7 cellular contexts compared by ENCODE assay signal in the genomic region with DNA sequence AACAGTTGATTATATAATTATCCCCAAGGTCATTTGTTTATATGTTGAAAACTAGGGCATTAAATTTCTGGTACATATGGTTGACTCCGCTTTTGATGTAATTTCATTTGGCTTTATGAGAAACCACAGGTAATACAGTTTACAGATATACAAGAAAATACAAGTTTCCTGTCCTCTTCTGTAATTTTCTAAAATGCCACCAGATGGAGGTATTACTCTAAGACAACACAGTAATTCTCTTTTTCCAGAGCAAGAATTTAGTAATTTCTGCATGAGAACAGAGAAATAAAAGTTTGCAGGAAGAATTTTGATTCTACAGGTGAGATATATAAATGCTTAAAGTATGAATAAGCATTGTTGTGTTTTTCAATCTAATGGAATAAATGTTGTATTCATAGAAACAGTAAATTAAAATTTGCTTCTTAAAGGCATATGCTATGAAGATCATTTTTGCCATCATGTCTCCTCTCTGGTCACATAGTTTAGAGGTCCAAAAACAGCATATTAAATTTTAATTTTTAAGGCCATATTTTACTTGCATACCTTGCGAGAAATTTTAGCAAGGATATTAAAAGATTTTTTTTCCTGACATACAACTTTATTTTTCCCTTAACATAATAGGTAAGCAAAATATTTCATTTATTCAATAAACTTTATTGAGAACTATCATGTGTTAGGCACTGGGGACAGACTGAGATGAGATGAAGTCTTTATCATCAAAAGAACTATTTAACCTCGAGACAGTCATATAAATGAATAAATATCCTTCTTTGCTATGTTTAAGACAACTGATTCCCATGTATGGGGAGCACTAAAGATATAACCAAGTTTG. TPM values are rescaled to one million over a fixed set of nuclear protein-coding genes. Genes with fewer than 3 reads are reported as not detected.
DNase-seq lines count a peak whose midpoint lies in the region; ATAC-seq, FAIRE-seq and TF ChIP-seq lines count a peak whose summit lies in the region.

No MANE protein-coding gene starts in this region.

- H3K4me3 Mint-ChIP-seq in astrocyte (ENCODE audit: unreplicated experiment): no peak overlapping the region

- H3K9me3 Mint-ChIP-seq in astrocyte (ENCODE audit: unreplicated experiment): no peaks in the 10 kb centered on the region

- H4K20me1 ChIP-seq in DOHH2 (ENCODE audit: control insufficient read depth, insufficient read depth, low read depth, low read length) (0 out of 2 replicates have a peak, but pooled peaks cover 17% of the 10 kb centered on the region), astrocyte (ENCODE audit: insufficient read depth, low read length) (peaks cover 9% of the 10 kb centered on the region)

- H3K79me2 ChIP-seq in DOHH2 (ENCODE audit: control insufficient read depth, low read length) (peaks cover 44% of the 10 kb centered on the region), astrocyte (ENCODE audit: insufficient read depth, low read length) (peaks cover 87% of the 10 kb centered on the region)

- no peak overlapping the region for H3K4me3 ChIP-seq in DOHH2 (ENCODE audit: low read length)
- H3K4me3 ChIP-seq in astrocyte (ENCODE audit: insufficient read depth, low read depth, low read length): no peak overlapping the region
- H3K4me3 ChIP-seq in kidney epithelial cell (ENCODE audit: low read depth, low read length): no peak overlapping the region
- H3K4me3 ChIP-seq in vagina: no peak overlapping the region

- TF ChIP-seq CTCF in DOHH2 (IDR thresholded peaks at IDR 0.05; ENCODE audit: low read depth, low read length, poor library complexity, severe bottlenecking): peak; percentile 67
- peak; percentile 52 for TF ChIP-seq CTCF in astrocyte (IDR thresholded peaks at IDR 0.05; ENCODE audit: insufficient read depth, low read depth, low read length)
- peak; percentile 57 for TF ChIP-seq CTCF in kidney epithelial cell (IDR thresholded peaks at IDR 0.05; ENCODE audit: insufficient read depth, low read length, poor library complexity, severe bottlenecking)
- peak; percentile 78 to 82 (median 80) for TF ChIP-seq CTCF in vagina (IDR thresholded peaks at IDR 0.05)

- peaks cover 24% of the 10 kb centered on the region for H3F3A ChIP-seq in DOHH2 (ENCODE audit: control insufficient read depth, insufficient read depth)

- H3K27ac Mint-ChIP-seq in astrocyte (ENCODE audit: unreplicated experiment): no peak overlapping the region

- peaks cover 2% of the 10 kb centered on the region for H3K36me3 Mint-ChIP-seq in astrocyte (ENCODE audit: low read depth, unreplicated experiment)

- H3K4me2 ChIP-seq in DOHH2 (ENCODE audit: low read length): no peak overlapping the region
- no peak overlapping the region for H3K4me2 ChIP-seq in astrocyte (ENCODE audit: low read length)

- H3K36me3 ChIP-seq in DOHH2 (ENCODE audit: control insufficient read depth, low read length): peaks cover 44% of the 10 kb centered on the region
- peaks cover 15% of the 10 kb centered on the region for H3K36me3 ChIP-seq in astrocyte (ENCODE audit: insufficient read depth, low read length)
- no peaks in the 10 kb centered on the region for H3K36me3 ChIP-seq in kidney epithelial cell (ENCODE audit: control insufficient read depth, insufficient read depth, low read length)
- H3K36me3 ChIP-seq in vagina: peaks cover 0 to 9% of the 10 kb centered on the region in 2 donors

- intact Hi-C loops in vagina (cut with DNase I): loop anchor here (5.0 kb wide), 1 partner anchor 126 kb away; no protein-coding TSS in a partner anchor

- FAIRE-seq in astrocyte (lab: Jason Lieb, UNC): peak; percentile 37

- no peak overlapping the region for H2AFZ ChIP-seq in astrocyte (ENCODE audit: low read depth, low read length)

- H3K27ac ChIP-seq in DOHH2 (ENCODE audit: low read depth, low read length) (no peak overlapping the region), astrocyte (ENCODE audit: low read depth, low read length) (peak overlapping the region; percentile 36), vagina (no peak overlapping the region)

- TF ChIP-seq POLR2A in vagina (IDR thresholded peaks at IDR 0.05): no peak

- H3K9me3 ChIP-seq in DOHH2 (ENCODE audit: control insufficient read depth, insufficient read depth, low read length) (no peaks in the 10 kb centered on the region), astrocyte (ENCODE audit: insufficient read depth, low read depth, low read length) (no peaks in the 10 kb centered on the region), vagina (no peaks in the 10 kb centered on the region)

- H3K27me3 ChIP-seq in DOHH2 (ENCODE audit: control insufficient read depth, low read length) (no peaks in the 10 kb centered on the region), astrocyte (ENCODE audit: insufficient read depth, low read length) (no peaks in the 10 kb centered on the region), kidney epithelial cell (ENCODE audit: control insufficient read depth, insufficient read depth, low read length) (no peaks in the 10 kb centered on the region), vagina (no peaks in the 10 kb centered on the region)

- H3K9ac ChIP-seq in astrocyte (ENCODE audit: low read length): no peak overlapping the region

- DNase-seq in NAMALWA (ENCODE audit: low spot score) (peak; percentile 75), astrocyte (ENCODE audit: low read depth) (peak; percentile 16), kidney epithelial cell (ENCODE audit: low read depth) (no peak), vagina (ENCODE audit: extremely low spot score in 2 of 2) (no peak), iPS-NIHi11 (ENCODE audit: low spot score) (no peak)

- peak; percentile 60 for ATAC-seq in GM19452 (IDR thresholded peaks at IDR 0.05; ENCODE audit: unreplicated experiment)

- H3K4me1 ChIP-seq in DOHH2 (ENCODE audit: control insufficient read depth, low read length) (no peaks in the 10 kb centered on the region), astrocyte (ENCODE audit: insufficient read depth, low read length) (peaks cover 18% of the 10 kb centered on the region), vagina (no peaks in the 10 kb centered on the region)

- H3K9me2 ChIP-seq in DOHH2 (replicated peaks; ENCODE audit: control insufficient read depth, low read length): no peaks in the 10 kb centered on the region

- peaks cover 12% of the 10 kb centered on the region for H3K4me1 Mint-ChIP-seq in astrocyte (ENCODE audit: low read depth, unreplicated experiment)

- H3K27me3 Mint-ChIP-seq in astrocyte (ENCODE audit: low read depth, unreplicated experiment): no peaks in the 10 kb centered on the region

RNA-seq across cellular contexts. Expression of gene CHD1, which starts 22.7 kb away (rescaled TPM):
- total RNA-seq in astrocyte (38.6 and 39.0 TPM in 2 replicates), kidney epithelial cell (37.4 and 43.7 TPM in 2 replicates), vagina (81.5 TPM)

Comparison
In these comparisons a context has a peak if more than half of its experiments do, and no peak if none do; other contexts are left out.
1. DNase-seq: peak in NAMALWA (single experiment) and astrocyte (single experiment); none in kidney epithelial cell (single experiment), vagina (0 of 2) and iPS-NIHi11 (single experiment).
2. Peak in every context shown above with its lines, with median percentiles within 50 percentile points of each other: CTCF ChIP-seq.